ENCODE assay signal across 20 cellular contexts in the genomic region with DNA sequence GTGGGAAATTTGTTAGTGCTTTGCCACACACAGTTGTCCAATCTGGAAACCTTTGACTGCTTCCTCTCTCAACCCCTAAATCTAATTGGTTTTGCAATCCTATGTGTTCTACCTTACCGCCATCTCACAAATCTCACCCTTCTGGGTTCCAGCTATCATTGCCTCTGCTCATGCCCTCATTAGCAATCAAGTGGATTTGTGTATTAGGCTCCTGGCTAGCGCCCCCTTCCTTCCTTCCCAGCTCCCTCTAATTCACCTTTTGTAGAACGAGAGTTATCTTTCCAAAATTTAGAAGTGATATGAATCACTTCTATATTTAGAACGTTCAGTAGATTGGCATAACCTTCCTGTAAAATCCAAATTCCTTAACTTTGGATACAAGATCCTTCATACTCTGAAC. TPM values are rescaled to one million over a fixed set of nuclear protein-coding genes. Genes with fewer than 3 reads are reported as not detected.
"Had no signal": no experiment of that assay in that cellular context is flagged by ENCODE, and none has a peak within 500 bp of the region (broad histone marks: within the 10 kb centered on the region; RNA-seq: fewer than 3 reads in every experiment).

No MANE protein-coding gene starts in this region.

- H3K36me3 ChIP-seq: colonic mucosa, heart left ventricle, lower lobe of right lung, pancreas, tibial nerve had no signal

- H3K27me3 ChIP-seq: colonic mucosa, pancreas, tibial nerve had no signal

- H3K27ac ChIP-seq: colonic mucosa, lower lobe of right lung, pancreas, psoas muscle, tibial nerve had no signal

- H3K4me3 Mint-ChIP-seq: activated CD4-positive, alpha-beta memory T cell treated with anti-CD3 and anti-CD28 coated beads, Interleukin-2, amount 10 ng/mL, durations not matched to agents 7 days and 5 days; activated CD4-positive, alpha-beta T cell treated with anti-CD3 and anti-CD28 coated beads, Interleukin-2, amount 10 ng/mL, durations not matched to agents 24 days and 14 days; activated naive CD4-positive, alpha-beta T cell treated with anti-CD3 and anti-CD28 coated beads, Interleukin-2, amount 10 ng/mL, durations not matched to agents 7 days and 5 days; naive thymus-derived CD4-positive, alpha-beta T cell; stimulated activated naive CD8-positive, alpha-beta T cell treated with anti-CD3 and anti-CD28 coated beads, Interleukin-15, Interleukin-2, amounts not matched to agents 100 ng/mL and 50 ng/mL, for 24 hours had no signal

- H3K9me3 ChIP-seq: colonic mucosa, heart left ventricle, lower lobe of right lung, pancreas, psoas muscle had no signal

- H3K4me1 ChIP-seq: colonic mucosa, lower lobe of right lung, pancreas, psoas muscle, tibial nerve had no signal

- H3K27ac Mint-ChIP-seq: activated CD4-positive, alpha-beta memory T cell treated with anti-CD3 and anti-CD28 coated beads, Interleukin-2, amount 10 ng/mL, durations not matched to agents 7 days and 5 days; activated CD4-positive, alpha-beta T cell treated with anti-CD3 and anti-CD28 coated beads, Interleukin-2, amount 10 ng/mL, durations not matched to agents 24 days and 14 days; activated naive CD4-positive, alpha-beta T cell treated with anti-CD3 and anti-CD28 coated beads, Interleukin-2, amount 10 ng/mL, durations not matched to agents 7 days and 5 days; naive thymus-derived CD4-positive, alpha-beta T cell; stimulated activated naive CD8-positive, alpha-beta T cell treated with anti-CD3 and anti-CD28 coated beads, Interleukin-15, Interleukin-2, amounts not matched to agents 100 ng/mL and 50 ng/mL, for 24 hours had no signal

- DNase-seq: activated CD4-positive, alpha-beta memory T cell treated with anti-CD3 and anti-CD28 coated beads, Interleukin-2, amount 10 ng/mL, durations not matched to agents 7 days and 5 days; activated CD4-positive, alpha-beta T cell treated with anti-CD3 and anti-CD28 coated beads, Interleukin-2, amount 10 ng/mL, durations not matched to agents 24 days and 14 days; activated effector memory CD4-positive, alpha-beta T cell treated with anti-CD3 and anti-CD28 coated beads, Interleukin-2, amount 50 U/mL, for 16 hours; activated naive CD4-positive, alpha-beta T cell treated with anti-CD3 and anti-CD28 coated beads, Interleukin-2, amount 10 ng/mL, durations not matched to agents 7 days and 5 days; activated T-cell treated with anti-CD3 and anti-CD28 coated beads for 4 hours; amygdala; colonic mucosa; heart left ventricle; kidney; lower lobe of right lung; naive thymus-derived CD4-positive, alpha-beta T cell; pancreas; psoas muscle; right cardiac atrium; stimulated activated CD4-positive, alpha-beta T cell treated with anti-CD3 and anti-CD28 coated beads, Interleukin-1b, Interleukin-23, amount 100 ng/mL, for 48 hours; substantia nigra had no signal

- H3K4me1 Mint-ChIP-seq: activated CD4-positive, alpha-beta memory T cell treated with anti-CD3 and anti-CD28 coated beads, Interleukin-2, amount 10 ng/mL, durations not matched to agents 7 days and 5 days; activated CD4-positive, alpha-beta T cell treated with anti-CD3 and anti-CD28 coated beads, Interleukin-2, amount 10 ng/mL, durations not matched to agents 24 days and 14 days; activated naive CD4-positive, alpha-beta T cell treated with anti-CD3 and anti-CD28 coated beads, Interleukin-2, amount 10 ng/mL, durations not matched to agents 7 days and 5 days; naive thymus-derived CD4-positive, alpha-beta T cell had no signal

- H3K4me3 ChIP-seq: colonic mucosa, heart left ventricle, lower lobe of right lung, pancreas, psoas muscle, tibial nerve had no signal

- H3K9me3 Mint-ChIP-seq: activated CD4-positive, alpha-beta memory T cell treated with anti-CD3 and anti-CD28 coated beads, Interleukin-2, amount 10 ng/mL, durations not matched to agents 7 days and 5 days; activated CD4-positive, alpha-beta T cell treated with anti-CD3 and anti-CD28 coated beads, Interleukin-2, amount 10 ng/mL, durations not matched to agents 24 days and 14 days; activated naive CD4-positive, alpha-beta T cell treated with anti-CD3 and anti-CD28 coated beads, Interleukin-2, amount 10 ng/mL, durations not matched to agents 7 days and 5 days; stimulated activated naive CD8-positive, alpha-beta T cell treated with anti-CD3 and anti-CD28 coated beads, Interleukin-15, Interleukin-2, amounts not matched to agents 100 ng/mL and 50 ng/mL, for 24 hours had no signal

- H3K36me3 Mint-ChIP-seq: activated naive CD4-positive, alpha-beta T cell treated with anti-CD3 and anti-CD28 coated beads, Interleukin-2, amount 10 ng/mL, durations not matched to agents 7 days and 5 days had no signal

RNA-seq across cellular contexts. Expression of gene FMO1, which starts 18.6 kb away (rescaled TPM):
- total RNA-seq: activated CD4-positive, alpha-beta memory T cell treated with anti-CD3 and anti-CD28 coated beads, Interleukin-2, amount 10 ng/mL, durations not matched to agents 7 days and 5 days; activated CD4-positive, alpha-beta T cell treated with anti-CD3 and anti-CD28 coated beads, Interleukin-2, amount 10 ng/mL, durations not matched to agents 24 days and 14 days; bronchial epithelial cell; colonic mucosa; naive thymus-derived CD4-positive, alpha-beta T cell; T-helper 2 cell treated with Interferon-gamma antibody and Interleukin-4, amounts not matched to agents 100 ng/mL and 5 ng/mL, for 36 hours had no signal
- polyA plus RNA-seq: naive thymus-derived CD4-positive, alpha-beta T cell had no signal
